16 cellular contexts compared by ENCODE assay signal in genomic region chr17:83089322-83090156, GRCh38. TPM values are rescaled to one million over a fixed set of nuclear protein-coding genes. Genes with fewer than 3 reads are reported as not detected.
DNase-seq lines count a peak whose midpoint lies in the region; ATAC-seq and TF ChIP-seq lines count a peak whose summit lies in the region.
"Had no signal": no experiment of that assay in that cellular context is flagged by ENCODE, and none has a peak within 500 bp of the region (broad histone marks: within the 10 kb centered on the region; RNA-seq: fewer than 3 reads in every experiment).

No MANE protein-coding gene starts in this region.

- in situ Hi-C loops in GM13976 (cut with MboI; ENCODE audit: low sequenced_read_pairs, unreplicated experiment): no loop called here

- ATAC-seq in CD4-positive, alpha-beta T cell (ENCODE audit: poor library complexity): peak; percentile 23
- ATAC-seq in foreskin keratinocyte (peak; percentile 5), omental fat pad (ENCODE audit: low FRiP score) (peak; percentile 58)
- ATAC-seq: SK-N-SH treated with all-trans-retinoic acid at 6 μM for 48 hours had no signal

- no peaks in the 10 kb centered on the region for H4K20me1 ChIP-seq in PC-9 (ENCODE audit: insufficient read depth)

- no peaks in the 10 kb centered on the region for H3K4me1 Mint-ChIP-seq in CD4-positive, alpha-beta T cell (ENCODE audit: low read depth)

- no peaks in the 10 kb centered on the region for H3K36me3 Mint-ChIP-seq in CD4-positive, alpha-beta T cell (ENCODE audit: low read depth)

- no peak overlapping the region for H3K27ac Mint-ChIP-seq in CD4-positive, alpha-beta T cell

- H3K9me2 ChIP-seq in PC-9 (ENCODE audit: insufficient read depth): no peaks in the 10 kb centered on the region

- no peaks in the 10 kb centered on the region for H3K27me3 Mint-ChIP-seq in CD4-positive, alpha-beta T cell

- CTCF ChIA-PET in CD4-positive, alpha-beta T cell (lab: Charles Lee): no interaction called here
- CTCF ChIA-PET in PC-9 (lab: Charles Lee): no interaction called here

- no peak overlapping the region for H3K27ac ChIP-seq in CD4-positive, alpha-beta T cell (ENCODE audit: low read depth, low read length)
- H3K27ac ChIP-seq in PC-9 (no peak overlapping the region), foreskin keratinocyte (no peak overlapping the region)
- H3K27ac ChIP-seq: BLaER1 had no signal

- intact Hi-C loops in CD4-positive, alpha-beta T cell (cut with DNase I, micrococcal nuclease): no loop called here
- intact Hi-C loops in PC-9 (cut with micrococcal nuclease; ENCODE audit: unreplicated experiment): no loop called here

- H3K9me3 Mint-ChIP-seq in CD4-positive, alpha-beta T cell: no peaks in the 10 kb centered on the region

- peaks cover 15% of the 10 kb centered on the region for H3F3A ChIP-seq in PC-9 (ENCODE audit: insufficient read depth, low read depth)

- H3K4me2 ChIP-seq in PC-9: peak overlapping the region; percentile 34
- H3K4me2 ChIP-seq: BLaER1 had no signal

- POLR2A ChIA-PET in CD4-positive, alpha-beta T cell (lab: Charles Lee): no interaction called here
- POLR2A ChIA-PET in PC-9 (lab: Charles Lee; ENCODE audit: unreplicated experiment): interaction anchor here (0.6 kb wide), 1 partner anchor 110 kb away, joined by 6 read pairs; no protein-coding TSS in a partner anchor

- no peak for DNase-seq in CD4-positive, alpha-beta T cell
- peak; percentile 45 to 76 for DNase-seq in PC-9
- DNase-seq in foreskin keratinocyte: no peak
- DNase-seq in omental fat pad (ENCODE audit: low spot score): no peak
- DNase-seq in GM10266 (ENCODE audit: extremely low spot score): no peak
- DNase-seq in GM13976 (ENCODE audit: low spot score): no peak
- DNase-seq in AML-193 (lab: John Stamatoyannopoulos, UW): no peak
- no peak for DNase-seq in erythroblast (lab: John Stamatoyannopoulos, UW)
- DNase-seq: amniotic stem cell; NCI-H1436 treated with DMSO at 0.1 percent for 48 hours; NCI-H774; stimulated activated CD4-positive, alpha-beta T cell treated with anti-CD3 and anti-CD28 coated beads, Interleukin-2, amount 100 ng/mL, for 48 hours; stimulated activated naive CD4-positive, alpha-beta T cell treated with Interleukin-2 at 50 U/mL for 16 hours had no signal

- no peak overlapping the region for H2AFZ ChIP-seq in PC-9

- no TSS peak for BruUV-seq in PC-9 (replicated peaks; lab: Mats Ljungman, UMichigan)

- peaks cover 48% of the 10 kb centered on the region for H3K79me2 ChIP-seq in PC-9 (ENCODE audit: low read depth)

- H3K9me3 ChIP-seq in CD4-positive, alpha-beta T cell (ENCODE audit: control insufficient read depth, low read length): no peaks in the 10 kb centered on the region
- H3K9me3 ChIP-seq in PC-9 (ENCODE audit: insufficient read depth, low read depth): no peaks in the 10 kb centered on the region
- H3K9me3 ChIP-seq: BLaER1, ovary had no signal

- peaks cover 41% of the 10 kb centered on the region for H3K4me1 ChIP-seq in PC-9 (replicated peaks; ENCODE audit: insufficient read depth)
- H3K4me1 ChIP-seq in foreskin keratinocyte: peaks cover 5% of the 10 kb centered on the region

- no peaks in the 10 kb centered on the region for H3K36me3 ChIP-seq in PC-9 (ENCODE audit: low read depth)
- H3K36me3 ChIP-seq: ovary had no signal

- H3K4me3 Mint-ChIP-seq in CD4-positive, alpha-beta T cell: no peak overlapping the region

- no peak overlapping the region for H3K4me3 ChIP-seq in PC-9
- H3K4me3 ChIP-seq: BLaER1, ovary had no signal

- no peak for TF ChIP-seq POLR2A in erythroblast (IDR thresholded peaks at IDR 0.05; ENCODE audit: low read length)

- no peaks in the 10 kb centered on the region for H3K27me3 ChIP-seq in CD4-positive, alpha-beta T cell (ENCODE audit: control insufficient read depth, insufficient read depth, low read length)
- no peaks in the 10 kb centered on the region for H3K27me3 ChIP-seq in PC-9 (ENCODE audit: insufficient read depth, low read depth)
- H3K27me3 ChIP-seq in foreskin keratinocyte: peaks cover 52% of the 10 kb centered on the region
- H3K27me3 ChIP-seq: BLaER1, ovary had no signal

- TF ChIP-seq CTCF in CD4-positive, alpha-beta T cell (IDR thresholded peaks at IDR 0.05): no peak
- no peak for TF ChIP-seq CTCF in PC-9 (conservative IDR thresholded peaks at IDR 0.05)
- TF ChIP-seq CTCF in foreskin keratinocyte (conservative IDR thresholded peaks at IDR 0.05): no peak
- TF ChIP-seq CTCF in omental fat pad (IDR thresholded peaks at IDR 0.05): no peak
- no peak for TF ChIP-seq CTCF in GM10266 (IDR thresholded peaks at IDR 0.05; ENCODE audit: control insufficient read depth, insufficient read depth, low read depth, missing control alignments)
- no peak for TF ChIP-seq CTCF in GM13976 (IDR thresholded peaks at IDR 0.05; ENCODE audit: borderline replicate concordance, control extremely low read depth, extremely low read depth, insufficient read depth, missing control alignments)

RNA-seq across cellular contexts. Expression of gene METRNL, which starts 10.1 kb away (rescaled TPM):
- 10 to 100 TPM; 24.5 to 26.9 TPM for total RNA-seq in CD4-positive, alpha-beta T cell
- total RNA-seq in PC-9 (2021) (44.6 and 61.7 TPM in 2 replicates), foreskin keratinocyte (1.4 and 2.0 TPM in 2 replicates), omental fat pad (100 to 1,000 TPM in 2 of 4 donors, 10 to 100 TPM in 2; 68.4 to 271 (median 99.9) TPM)
- polyA plus RNA-seq in foreskin keratinocyte: 2.0 and 3.6 TPM in 2 replicates

Comparison
In these comparisons a context has a peak if more than half of its experiments do, and no peak if none do; other contexts are left out.
1. ATAC-seq: peak in every context shown above with its lines; median percentile 58 in omental fat pad; 23 in CD4-positive, alpha-beta T cell; 5 in foreskin keratinocyte.
2. DNase-seq: peak in PC-9 (2 of 2); none in CD4-positive, alpha-beta T cell (0 of 10), foreskin keratinocyte (0 of 2), omental fat pad (single experiment), GM10266 (single experiment), GM13976 (single experiment), AML-193 (0 of 2) and erythroblast (0 of 2).